In genomic region chr15:71275098-71275497, GRCh38 we compare ENCODE assay signal across 16 cellular contexts.
DNase-seq lines count a peak whose midpoint lies in the region; ATAC-seq, FAIRE-seq and TF ChIP-seq lines count a peak whose summit lies in the region.
"Had no signal": no experiment of that assay in that cellular context is flagged by ENCODE, and none has a peak within 500 bp of the region (broad histone marks: within the 10 kb centered on the region; RNA-seq: fewer than 3 reads in every experiment).

No MANE protein-coding gene starts in this region.

- H3K9ac ChIP-seq in mesendoderm (ENCODE audit: low read length): no peak overlapping the region
- H3K9ac ChIP-seq: BLaER1 had no signal

- H3K36me3 ChIP-seq in bronchial epithelial cell (ENCODE audit: control insufficient read depth, insufficient read depth, low read length) (no peaks in the 10 kb centered on the region), mesendoderm (ENCODE audit: control insufficient read depth, insufficient read depth, low read length) (no peaks in the 10 kb centered on the region), lower lobe of right lung (no peaks in the 10 kb centered on the region)
- H3K36me3 ChIP-seq: BLaER1 had no signal

- H4K5ac ChIP-seq in mesendoderm (ENCODE audit: low read length): no peak overlapping the region

- no peak for ATAC-seq in lower lobe of right lung

- H3K4me1 ChIP-seq in mesendoderm (ENCODE audit: control insufficient read depth, low read depth, low read length) (no peaks in the 10 kb centered on the region), lower lobe of right lung (peaks cover 15% of the 10 kb centered on the region)
- H3K4me1 ChIP-seq: BLaER1 had no signal

- H3K79me2 ChIP-seq in mesendoderm (ENCODE audit: control insufficient read depth, insufficient read depth, low read length): no peaks in the 10 kb centered on the region

- no peak overlapping the region for H3K27ac ChIP-seq in mesendoderm (ENCODE audit: low read depth, low read length)
- no peak overlapping the region for H3K27ac ChIP-seq in lower lobe of right lung
- H3K27ac ChIP-seq: BLaER1, VCaP had no signal

- no peak for FAIRE-seq in bronchial epithelial cell (lab: Jason Lieb, UNC)
- FAIRE-seq: kidney had no signal

- H3K4me3 ChIP-seq in bronchial epithelial cell (ENCODE audit: low read depth, low read length): no peak overlapping the region
- no peak overlapping the region for H3K4me3 ChIP-seq in mesendoderm (ENCODE audit: low read length)
- no peak overlapping the region for H3K4me3 ChIP-seq in lower lobe of right lung
- H3K4me3 ChIP-seq: BLaER1 had no signal

- no peak overlapping the region for H3K23ac ChIP-seq in mesendoderm (ENCODE audit: low read length)

- intact Hi-C loops in lower lobe of right lung (cut with DNase I): no loop called here

- no peak overlapping the region for H3K4ac ChIP-seq in mesendoderm (ENCODE audit: low read depth, low read length)

- H2AK5ac ChIP-seq in mesendoderm (ENCODE audit: low read length): no peak overlapping the region

- H3K9me3 ChIP-seq in lower lobe of right lung: no peaks in the 10 kb centered on the region

- H3K18ac ChIP-seq in mesendoderm (ENCODE audit: low read length): no peak overlapping the region

- WGBS in mesendoderm (ENCODE audit: extremely low coverage, insufficient coverage, low lambda C conversion rate): no CpG with 5 or more reads among the region's 3 CpGs

- H2BK5ac ChIP-seq in mesendoderm (ENCODE audit: low read length): no peak overlapping the region

- DNase-seq in AG08395 (ENCODE audit: low spot score) (peak; percentile 43), NCI-H226 (peak; percentile 83), bronchial epithelial cell (ENCODE audit: low read depth) (peak; percentile 86), mesendoderm (peak; percentile 41), lower lobe of right lung (no peak), GM19238 (ENCODE audit: insufficient read length, low spot score) (no peak), DMS53 (lab: John Stamatoyannopoulos, UW) (no peak), NCI-H2171 (lab: John Stamatoyannopoulos, UW) (no peak)
- DNase-seq: activated T-cell treated with anti-CD3 and anti-CD28 coated beads for 4 hours, amygdala, kidney, NCI-H2107, RPMI8226, substantia nigra had no signal

- H3K4me2 ChIP-seq in mesendoderm (ENCODE audit: low read length): no peak overlapping the region
- H3K4me2 ChIP-seq: BLaER1 had no signal

- H2BK120ac ChIP-seq in mesendoderm (ENCODE audit: low read depth, low read length): no peak overlapping the region

- no peak overlapping the region for H2BK15ac ChIP-seq in mesendoderm (replicated peaks; ENCODE audit: low read depth)

- no peak overlapping the region for H4K8ac ChIP-seq in mesendoderm (ENCODE audit: low read depth, low read length)

- H3K27me3 ChIP-seq in bronchial epithelial cell (ENCODE audit: control insufficient read depth, insufficient read depth, low read length) (no peaks in the 10 kb centered on the region), mesendoderm (ENCODE audit: insufficient read depth, low read length, poor library complexity) (no peaks in the 10 kb centered on the region), lower lobe of right lung (ENCODE audit: low read depth) (no peaks in the 10 kb centered on the region)
- H3K27me3 ChIP-seq: BLaER1 had no signal

- no peaks in the 10 kb centered on the region for H3K79me1 ChIP-seq in mesendoderm (ENCODE audit: low read length)

- TF ChIP-seq CTCF in bronchial epithelial cell (IDR thresholded peaks at IDR 0.05; ENCODE audit: insufficient read depth, low read length, severe bottlenecking): no peak
- TF ChIP-seq CTCF in lower lobe of right lung (IDR thresholded peaks at IDR 0.05): no peak

- H3K56ac ChIP-seq in mesendoderm (ENCODE audit: low read length): no peak overlapping the region

Comparison
In these comparisons a context has a peak if more than half of its experiments do, and no peak if none do; other contexts are left out.
1. DNase-seq: peak in AG08395 (single experiment), NCI-H226 (single experiment), bronchial epithelial cell (single experiment) and mesendoderm (single experiment); none in lower lobe of right lung (single experiment), GM19238 (single experiment), DMS53 (single experiment) and NCI-H2171 (single experiment).